24 cellular contexts compared by ENCODE assay signal in the genomic region with DNA sequence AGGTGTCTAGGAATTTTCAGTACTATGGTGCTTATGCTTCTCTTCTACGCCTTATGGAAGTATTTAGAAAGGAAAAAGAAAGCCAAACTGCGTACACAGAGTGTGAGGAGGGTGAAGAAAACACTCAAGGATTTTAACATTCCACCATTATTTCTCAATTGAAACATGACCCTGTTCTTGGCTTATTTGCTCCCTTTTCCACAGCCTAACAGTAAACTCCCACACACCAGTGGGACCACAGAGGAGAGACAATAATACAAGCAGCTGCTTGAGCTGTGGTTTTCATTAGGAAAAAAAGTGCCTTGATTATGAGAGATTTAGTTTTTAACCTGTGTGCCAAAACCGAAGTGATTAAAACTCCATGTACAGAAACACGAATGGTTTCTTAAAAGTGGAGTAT.
DNase-seq lines count a peak whose midpoint lies in the region; ATAC-seq, FAIRE-seq and TF ChIP-seq lines count a peak whose summit lies in the region.
"Had no signal": no experiment of that assay in that cellular context is flagged by ENCODE, and none has a peak within 500 bp of the region (broad histone marks: within the 10 kb centered on the region; RNA-seq: fewer than 3 reads in every experiment).

No MANE protein-coding gene starts in this region.

- H2AFZ ChIP-seq in astrocyte (ENCODE audit: low read depth, low read length), result no peak overlapping the region
- H2AFZ ChIP-seq: PC-9 had no signal

- H3K4me3 ChIP-seq in AG09309 (ENCODE audit: control insufficient read depth, low read depth, low read length) (no peak overlapping the region), astrocyte (ENCODE audit: insufficient read depth, low read depth, low read length) (no peak overlapping the region), fibroblast of villous mesenchyme (ENCODE audit: low read depth, low read length) (no peak overlapping the region), brain microvascular endothelial cell (ENCODE audit: low read depth, low read length) (no peak overlapping the region)
- H3K4me3 ChIP-seq: A549, PC-9, transverse colon had no signal

- H3K36me3 ChIP-seq in astrocyte (ENCODE audit: insufficient read depth, low read length) (no peaks in the 10 kb centered on the region), brain microvascular endothelial cell (replicated peaks) (no peaks in the 10 kb centered on the region)
- H3K36me3 ChIP-seq: transverse colon had no signal

- H3K27me3 ChIP-seq in astrocyte (ENCODE audit: insufficient read depth, low read length) (no peaks in the 10 kb centered on the region), brain microvascular endothelial cell (replicated peaks) (no peaks in the 10 kb centered on the region)
- H3K27me3 ChIP-seq: transverse colon had no signal

- no peaks in the 10 kb centered on the region for H4K20me1 ChIP-seq in astrocyte (ENCODE audit: insufficient read depth, low read length)

- peaks cover 36% of the 10 kb centered on the region for H3K4me1 Mint-ChIP-seq in astrocyte (ENCODE audit: low read depth, unreplicated experiment)
- peaks cover 24% of the 10 kb centered on the region for H3K4me1 Mint-ChIP-seq in nephron progenitor cell
- H3K4me1 Mint-ChIP-seq in activated T-cell treated with anti-CD3 and anti-CD28 coated beads, Interleukin-2, amount 50 U/mL, for 24 hours (ENCODE audit: low read depth), result no peaks in the 10 kb centered on the region
- H3K4me1 Mint-ChIP-seq: CD8-positive, alpha-beta memory T cell had no signal

- no peak overlapping the region for H3K27ac Mint-ChIP-seq in astrocyte (ENCODE audit: unreplicated experiment)
- H3K27ac Mint-ChIP-seq in nephron progenitor cell, result peak overlapping the region; percentile 64
- no peak overlapping the region for H3K27ac Mint-ChIP-seq in activated T-cell treated with anti-CD3 and anti-CD28 coated beads, Interleukin-2, amount 50 U/mL, for 24 hours
- H3K27ac Mint-ChIP-seq: activated naive CD4-positive, alpha-beta T cell treated with anti-CD3 and anti-CD28 coated beads for 36 hours; CD8-positive, alpha-beta memory T cell; stimulated activated naive B cell treated with anti-CD40 and anti-IgM and Interleukin-4, amounts not matched to agents 10 μg/mL and 1 μg/mL and 100 μg/mL, for 72 hours had no signal

- H3K9me3 ChIP-seq in astrocyte (ENCODE audit: insufficient read depth, low read depth, low read length), result no peaks in the 10 kb centered on the region
- H3K9me3 ChIP-seq: A549, transverse colon had no signal

- DNase-seq in AG09309 (ENCODE audit: low read depth) (peak; percentile 13), astrocyte (ENCODE audit: low read depth) (peak; percentile 73), fibroblast of villous mesenchyme (ENCODE audit: low read depth) (peak; percentile 75), nephron progenitor cell (no peak), brain microvascular endothelial cell (no peak), NCI-H524 (lab: John Stamatoyannopoulos, UW) (no peak)
- no peak for DNase-seq in activated T-cell treated with anti-CD3 and anti-CD28 coated beads, Interleukin-2, amount 50 U/mL, for 24 hours
- DNase-seq: activated CD4-positive, alpha-beta T cell treated with anti-CD3 and anti-CD28 coated beads for 1 hour; activated CD8-positive, alpha-beta memory T cell treated with anti-CD3 and anti-CD28 coated beads, Interleukin-2, amount 50 U/mL, for 4 hours; activated naive CD4-positive, alpha-beta T cell treated with anti-CD3 and anti-CD28 coated beads for 36 hours; CD8-positive, alpha-beta memory T cell; DND-41; HCEC 1CT; left colon; NCI-H2107; NCI-H526 treated with DMSO at 0.1 percent for 48 hours; PC-9; stimulated activated naive B cell treated with anti-CD40 and anti-IgM and Interleukin-4, amounts not matched to agents 10 μg/mL and 1 μg/mL and 100 μg/mL, for 72 hours; transverse colon had no signal

- H3K4me2 ChIP-seq in astrocyte (ENCODE audit: low read length), result no peak overlapping the region
- H3K4me2 ChIP-seq: A549, PC-9 had no signal

- H3K9me3 Mint-ChIP-seq in astrocyte (ENCODE audit: unreplicated experiment) (no peaks in the 10 kb centered on the region), nephron progenitor cell (no peaks in the 10 kb centered on the region)
- no peaks in the 10 kb centered on the region for H3K9me3 Mint-ChIP-seq in activated T-cell treated with anti-CD3 and anti-CD28 coated beads, Interleukin-2, amount 50 U/mL, for 24 hours
- H3K9me3 Mint-ChIP-seq: activated naive CD4-positive, alpha-beta T cell treated with anti-CD3 and anti-CD28 coated beads for 36 hours; stimulated activated naive B cell treated with anti-CD40 and anti-IgM and Interleukin-4, amounts not matched to agents 10 μg/mL and 1 μg/mL and 100 μg/mL, for 72 hours had no signal

- H3K36me3 Mint-ChIP-seq in astrocyte (ENCODE audit: low read depth, unreplicated experiment) (peaks cover 2% of the 10 kb centered on the region), nephron progenitor cell (ENCODE audit: low read depth) (no peaks in the 10 kb centered on the region)
- no peaks in the 10 kb centered on the region for H3K36me3 Mint-ChIP-seq in activated T-cell treated with anti-CD3 and anti-CD28 coated beads, Interleukin-2, amount 50 U/mL, for 24 hours (ENCODE audit: low read depth)
- H3K36me3 Mint-ChIP-seq: CD8-positive, alpha-beta memory T cell; stimulated activated naive B cell treated with anti-CD40 and anti-IgM and Interleukin-4, amounts not matched to agents 10 μg/mL and 1 μg/mL and 100 μg/mL, for 72 hours had no signal

- no peaks in the 10 kb centered on the region for H3K27me3 Mint-ChIP-seq in astrocyte (ENCODE audit: low read depth, unreplicated experiment)
- no peaks in the 10 kb centered on the region for H3K27me3 Mint-ChIP-seq in nephron progenitor cell (ENCODE audit: low read depth, poor library complexity)
- peaks cover 10% of the 10 kb centered on the region for H3K27me3 Mint-ChIP-seq in activated T-cell treated with anti-CD3 and anti-CD28 coated beads, Interleukin-2, amount 50 U/mL, for 24 hours

- no peak for ATAC-seq in GM21528 (IDR thresholded peaks at IDR 0.05; ENCODE audit: low FRiP score, unreplicated experiment)
- ATAC-seq: A549; esophagus mucosa; left colon; stimulated activated naive B cell treated with anti-CD40 and anti-IgM and Interleukin-4, amounts not matched to agents 10 μg/mL and 1 μg/mL and 100 μg/mL, for 72 hours had no signal

- in situ Hi-C loops in brain microvascular endothelial cell (cut with HindIII; ENCODE audit: low pct_ligation_motif_present, low sequenced_read_pairs), result no loop called here

- peaks cover 9% of the 10 kb centered on the region for H3K4me1 ChIP-seq in astrocyte (ENCODE audit: insufficient read depth, low read length)
- H3K4me1 ChIP-seq: A549 had no signal

- TF ChIP-seq CTCF in AG09309 (IDR thresholded peaks at IDR 0.05; ENCODE audit: control insufficient read depth, insufficient read depth, low read depth, low read length, missing control alignments) (no peak), astrocyte (IDR thresholded peaks at IDR 0.05; ENCODE audit: insufficient read depth, low read depth, low read length) (no peak), fibroblast of villous mesenchyme (IDR thresholded peaks at IDR 0.05; ENCODE audit: insufficient read depth, low read depth, low read length) (no peak), nephron progenitor cell (IDR thresholded peaks at IDR 0.05) (no peak), brain microvascular endothelial cell (IDR thresholded peaks at IDR 0.05; ENCODE audit: low read depth, low read length, missing control alignments) (no peak)

- H3K27ac ChIP-seq in astrocyte (ENCODE audit: low read depth, low read length), result no peak overlapping the region
- H3K27ac ChIP-seq in brain microvascular endothelial cell, result no peak overlapping the region
- H3K27ac ChIP-seq: A549, HL-60, PC-9, transverse colon had no signal

- no peak overlapping the region for H3K4me3 Mint-ChIP-seq in astrocyte (ENCODE audit: unreplicated experiment)
- no peak overlapping the region for H3K4me3 Mint-ChIP-seq in nephron progenitor cell
- H3K4me3 Mint-ChIP-seq in activated T-cell treated with anti-CD3 and anti-CD28 coated beads, Interleukin-2, amount 50 U/mL, for 24 hours, result no peak overlapping the region
- H3K4me3 Mint-ChIP-seq: activated naive CD4-positive, alpha-beta T cell treated with anti-CD3 and anti-CD28 coated beads for 36 hours; CD8-positive, alpha-beta memory T cell; stimulated activated naive B cell treated with anti-CD40 and anti-IgM and Interleukin-4, amounts not matched to agents 10 μg/mL and 1 μg/mL and 100 μg/mL, for 72 hours had no signal

- H3K79me2 ChIP-seq in astrocyte (ENCODE audit: insufficient read depth, low read length), result no peaks in the 10 kb centered on the region

- H3K9ac ChIP-seq in astrocyte (ENCODE audit: low read length), result no peak overlapping the region

- FAIRE-seq in astrocyte (lab: Jason Lieb, UNC), result no peak
- FAIRE-seq: A549, GM18507 had no signal

Comparison
In these comparisons a context has a peak if more than half of its experiments do, and no peak if none do; other contexts are left out.
1. DNase-seq: peak in AG09309 (single experiment), astrocyte (single experiment) and fibroblast of villous mesenchyme (single experiment); none in nephron progenitor cell (single experiment), activated T-cell treated with anti-CD3 and anti-CD28 coated beads, Interleukin-2, amount 50 U/mL, for 24 hours (single experiment), brain microvascular endothelial cell (single experiment) and NCI-H524 (0 of 2).